In genomic region chr5:139439013-139439903, GRCh38 we compare ENCODE assay signal across 8 cellular contexts. TPM values are rescaled to one million over a fixed set of nuclear protein-coding genes. Genes with fewer than 3 reads are reported as not detected.
DNase-seq lines count a peak whose midpoint lies in the region; ATAC-seq, FAIRE-seq and TF ChIP-seq lines count a peak whose summit lies in the region.

TSS of gene DNAJC18 (minus strand) at chr5:139439525. CDS start at chr5:139439445, 80 bp downstream.

- TF ChIP-seq CTCF in GM12865 (IDR thresholded peaks at IDR 0.05; ENCODE audit: insufficient read depth, low read depth, low read length, missing control alignments), result no peak
- TF ChIP-seq CTCF in pancreas (IDR thresholded peaks at IDR 0.05), result no peak
- TF ChIP-seq CTCF in tibial nerve (IDR thresholded peaks at IDR 0.05), result peak in 1 of 5 experiments; percentile 29

- H3K9me3 ChIP-seq in pancreas (no peaks in the 10 kb centered on the region), tibial nerve (no peaks in the 10 kb centered on the region)

- DNase-seq in GM12865 (ENCODE audit: low read depth), result peak; percentile 92
- peak; percentile 89 for DNase-seq in NCI-H1436 (lab: John Stamatoyannopoulos, UW)
- DNase-seq in SW 1271 (lab: John Stamatoyannopoulos, UW), result peak; percentile 74 to 91
- DNase-seq in activated naive CD8-positive, alpha-beta T cell treated with anti-CD3 and anti-CD28 coated beads, Interleukin-2, amount 50 U/mL, for 16 hours (ENCODE audit: low read depth, low spot score), result peak; percentile 80
- peak; percentile 98 for DNase-seq in Right ventricle myocardium superior
- DNase-seq in pancreas, result peak; percentile 87 to 95 (median 90)
- peak; percentile 84 to 94 for DNase-seq in tibial nerve (ENCODE audit: low spot score in 2 of 2)

- TF ChIP-seq POLR2A in tibial nerve (IDR thresholded peaks at IDR 0.05), result peak; percentile 2 to 60

- 3 to 4% methylated on average over 49 of the region's 49 CpGs for WGBS in pancreas, 2 donors
- 4 to 6% methylated on average over 34 to 35 of the region's 49 CpGs for WGBS in tibial nerve, 2 donors

- TF ChIP-seq EP300 in tibial nerve (IDR thresholded peaks at IDR 0.05), result peak; percentile 86 to 92

- intact Hi-C loops in Right ventricle myocardium superior (cut with DNase I) (no loop called here), pancreas (cut with DNase I) (no loop called here)

- H3K4me3 ChIP-seq in GM12865 (ENCODE audit: low read depth, low read length) (peak within 1 kb of the TSS; percentile 66), pancreas (peak within 1 kb of the TSS; percentile 43 to 80 (median 66)), tibial nerve (peak within 1 kb of the TSS; percentile 53 to 96 (median 66))

- H3K36me3 ChIP-seq in pancreas (no peaks in the 10 kb centered on the region), tibial nerve (peaks cover 0 to 23% (median 0%) of the 10 kb centered on the region in 3 donors)

- no peaks in the 10 kb centered on the region for H3K4me1 ChIP-seq in pancreas
- H3K4me1 ChIP-seq in tibial nerve, result peaks cover 0 to 14% (median 8%) of the 10 kb centered on the region in 4 donors

- H3K27ac ChIP-seq in pancreas (peak within 1 kb of the TSS; percentile 84 to 91 (median 88)), tibial nerve (peak within 1 kb of the TSS; percentile 92 to 99 (median 96))

- ATAC-seq in HG02759 (IDR thresholded peaks at IDR 0.05; ENCODE audit: unreplicated experiment) (peak; percentile 89), Right ventricle myocardium superior (ENCODE audit: poor library complexity) (peak; percentile 99), pancreas (peak; percentile 97 to 99 (median 98))

- FAIRE-seq in pancreas (lab: Jason Lieb, UNC), result no peak

- H3K27me3 ChIP-seq in pancreas (no peaks in the 10 kb centered on the region), tibial nerve (no peaks in the 10 kb centered on the region)

RNA-seq across cellular contexts. Expression of gene DNAJC18, which starts in this region (rescaled TPM):
- 11.5 TPM for total RNA-seq in Right ventricle myocardium superior
- 1 to 10 TPM; 1.1 to 5.8 (median 1.9) TPM for total RNA-seq in pancreas
- polyA plus RNA-seq in pancreas, result 1 to 10 TPM; 1.6 to 5.1 TPM
- 10 to 100 TPM in 3 of 4 donors, 1 to 10 TPM in 1; 9.2 to 11.4 (median 10.7) TPM for total RNA-seq in tibial nerve

Comparison
In these comparisons a context has a peak if more than half of its experiments do, and no peak if none do; other contexts are left out.
1. Peak in every context shown above with its lines: DNase-seq, ATAC-seq, H3K4me3 ChIP-seq and H3K27ac ChIP-seq.